Comparison of ENCODE assay signal across 24 cellular contexts in genomic region chr2:238774980-238775509, GRCh38.
"Had no signal": no experiment of that assay in that cellular context is flagged by ENCODE, and none has a peak within 500 bp of the region (broad histone marks: within the 10 kb centered on the region; RNA-seq: fewer than 3 reads in every experiment).

No MANE protein-coding gene starts in this region.

- DNase-seq: activated CD4-positive, alpha-beta T cell treated with anti-CD3 and anti-CD28 coated beads for 36 hours; activated CD4-positive, CD25-positive, alpha-beta regulatory T cell; activated CD8-positive, alpha-beta memory T cell treated with anti-CD3 and anti-CD28 coated beads, Interleukin-2, amount 10 ng/mL, durations not matched to agents 7 days and 5 days; activated CD8-positive, alpha-beta T cell treated with anti-CD3 and anti-CD28 coated beads, Interleukin-2, amount 10 ng/mL, durations not matched to agents 7 days and 5 days; activated naive CD8-positive, alpha-beta T cell treated with anti-CD3 and anti-CD28 coated beads, Interleukin-2, amount 50 U/mL, for 24 hours; activated T-cell treated with anti-CD3 and anti-CD28 coated beads, Interleukin-2, amount 50 U/mL, for 48 hours; amygdala; central memory CD4-positive, alpha-beta T cell; gastrocnemius medialis; glutamatergic neuron; islet precursor cell; left ventricle myocardium inferior; mucosa of descending colon; ovary; retina; stimulated activated CD4-positive, alpha-beta T cell treated with anti-CD3 and anti-CD28 coated beads, Interleukin-1b, Interleukin-23, amount 100 ng/mL, for 48 hours; stimulated activated naive CD4-positive, alpha-beta T cell treated with Interleukin-2 at 50 U/mL for 16 hours; T-cell had no signal

- H3K4me3 Mint-ChIP-seq: activated CD4-positive, alpha-beta T cell treated with anti-CD3 and anti-CD28 coated beads for 36 hours; activated CD8-positive, alpha-beta memory T cell treated with anti-CD3 and anti-CD28 coated beads, Interleukin-2, amount 10 ng/mL, durations not matched to agents 7 days and 5 days; activated CD8-positive, alpha-beta T cell treated with anti-CD3 and anti-CD28 coated beads, Interleukin-2, amount 10 ng/mL, durations not matched to agents 7 days and 5 days; activated naive CD4-positive, alpha-beta T cell treated with anti-CD3 and anti-CD28 coated beads, Interleukin-2, amount 50 U/mL, for 24 hours; activated naive CD8-positive, alpha-beta T cell treated with anti-CD3 and anti-CD28 coated beads, Interleukin-2, amount 50 U/mL, for 24 hours; dendritic cell treated with granulocyte-macrophage colony-stimulating factor and Interleukin-4, amounts not matched to agents 40 ng/mL and 50 ng/mL, for 4 days; T-cell; T-helper 2 cell treated with Interferon-gamma antibody and Interleukin-4, amounts not matched to agents 5 μg/mL and 100 μg/mL, for 36 hours had no signal

- FAIRE-seq: endometrium had no signal

- H3K9me3 Mint-ChIP-seq: activated naive CD4-positive, alpha-beta T cell treated with anti-CD3 and anti-CD28 coated beads, Interleukin-2, amount 50 U/mL, for 24 hours; activated naive CD8-positive, alpha-beta T cell treated with anti-CD3 and anti-CD28 coated beads, Interleukin-2, amount 50 U/mL, for 24 hours; activated T-helper 2 cell treated with anti-CD3 and anti-CD28 coated beads, Interferon-gamma antibody, Interleukin-2, Interleukin-4, amounts not matched to agents 10 μg/mL and 5 μg/mL and 100 μg/mL, durations not matched to agents 14 hours and 24 hours and 36 hours; T-cell; T-helper 2 cell treated with Interferon-gamma antibody and Interleukin-4, amounts not matched to agents 5 μg/mL and 100 μg/mL, for 36 hours had no signal

- H3K27ac Mint-ChIP-seq: activated CD4-positive, alpha-beta T cell treated with anti-CD3 and anti-CD28 coated beads for 36 hours; activated CD8-positive, alpha-beta memory T cell treated with anti-CD3 and anti-CD28 coated beads, Interleukin-2, amount 10 ng/mL, durations not matched to agents 7 days and 5 days; activated CD8-positive, alpha-beta T cell treated with anti-CD3 and anti-CD28 coated beads, Interleukin-2, amount 10 ng/mL, durations not matched to agents 7 days and 5 days; activated naive CD8-positive, alpha-beta T cell treated with anti-CD3 and anti-CD28 coated beads, Interleukin-2, amount 50 U/mL, for 24 hours; activated T-helper 2 cell treated with anti-CD3 and anti-CD28 coated beads, Interferon-gamma antibody, Interleukin-2, Interleukin-4, amounts not matched to agents 10 μg/mL and 5 μg/mL and 100 μg/mL, durations not matched to agents 14 hours and 24 hours and 36 hours; dendritic cell treated with granulocyte-macrophage colony-stimulating factor and Interleukin-4, amounts not matched to agents 40 ng/mL and 50 ng/mL, for 4 days; progenitor cell of endocrine pancreas; T-cell; T-helper 2 cell treated with Interferon-gamma antibody and Interleukin-4, amounts not matched to agents 5 μg/mL and 100 μg/mL, for 36 hours had no signal

- ATAC-seq: activated CD4-positive, alpha-beta T cell treated with anti-CD3 and anti-CD28 coated beads for 36 hours; activated CD8-positive, alpha-beta memory T cell treated with anti-CD3 and anti-CD28 coated beads, Interleukin-2, amount 10 ng/mL, durations not matched to agents 7 days and 5 days; activated CD8-positive, alpha-beta T cell treated with anti-CD3 and anti-CD28 coated beads, Interleukin-2, amount 10 ng/mL, durations not matched to agents 7 days and 5 days; activated naive CD8-positive, alpha-beta T cell treated with anti-CD3 and anti-CD28 coated beads, Interleukin-2, amount 50 U/mL, for 24 hours; gastrocnemius medialis; mucosa of descending colon; T-cell had no signal

- H3K36me3 Mint-ChIP-seq: activated CD8-positive, alpha-beta memory T cell treated with anti-CD3 and anti-CD28 coated beads, Interleukin-2, amount 10 ng/mL, durations not matched to agents 7 days and 5 days; activated naive CD4-positive, alpha-beta T cell treated with anti-CD3 and anti-CD28 coated beads, Interleukin-2, amount 50 U/mL, for 24 hours; T-cell had no signal

- H3K4me1 Mint-ChIP-seq: activated CD4-positive, alpha-beta T cell treated with anti-CD3 and anti-CD28 coated beads for 36 hours; activated CD8-positive, alpha-beta memory T cell treated with anti-CD3 and anti-CD28 coated beads, Interleukin-2, amount 10 ng/mL, durations not matched to agents 7 days and 5 days; activated naive CD4-positive, alpha-beta T cell treated with anti-CD3 and anti-CD28 coated beads, Interleukin-2, amount 50 U/mL, for 24 hours; activated naive CD8-positive, alpha-beta T cell treated with anti-CD3 and anti-CD28 coated beads, Interleukin-2, amount 50 U/mL, for 24 hours; T-cell had no signal
